In genomic region chr10:33155720-33156638, GRCh38 we compare ENCODE assay signal across 8 cellular contexts.
DNase-seq lines count a peak whose midpoint lies in the region; ATAC-seq and TF ChIP-seq lines count a peak whose summit lies in the region.

No MANE protein-coding gene starts in this region.

- H3K4me3 ChIP-seq in WERI-Rb-1 (ENCODE audit: low read depth, low read length) (no peak overlapping the region), stomach (no peak overlapping the region)

- H3K9me3 ChIP-seq in WERI-Rb-1 (ENCODE audit: severe bottlenecking) (no peaks in the 10 kb centered on the region), stomach (no peaks in the 10 kb centered on the region)

- H3K27me3 ChIP-seq in WERI-Rb-1 (ENCODE audit: insufficient read depth, low read depth, severe bottlenecking) = no peaks in the 10 kb centered on the region
- no peaks in the 10 kb centered on the region for H3K27me3 ChIP-seq in stomach

- peak; percentile 81 for TF ChIP-seq RAD21 in Ishikawa (IDR thresholded peaks at IDR 0.05; ENCODE audit: low read depth)

- DNase-seq in activated gamma-delta T cell treated with Interleukin-2 at 50 U/mL for 16 hours (peak; percentile 41), activated gamma-delta T cell (lab: John Stamatoyannopoulos, UW) (no peak), WERI-Rb-1 (no peak), germinal center (ENCODE audit: low spot score) (peak; percentile 57), stomach (no peak), Ammon's horn (ENCODE audit: low spot score) (no peak)

- H3K27ac ChIP-seq in WERI-Rb-1 (no peak overlapping the region), stomach (no peak overlapping the region)

- 26 to 44% (median 29%) methylated on average over 10 of the region's 10 CpGs for WGBS in stomach, 5 donors

- peaks cover 7 to 22% (median 10%) of the 10 kb centered on the region in 4 donors for H3K4me1 ChIP-seq in stomach

- intact Hi-C loops in stomach (cut with DNase I; ENCODE audit: low total_unique reads) = no loop called here

- peak; percentile 62 for ATAC-seq in GM21737 (IDR thresholded peaks at IDR 0.05; ENCODE audit: unreplicated experiment)

- no peak for TF ChIP-seq EP300 in Ishikawa (IDR thresholded peaks at IDR 0.05; ENCODE audit: borderline replicate concordance)
- no peak for TF ChIP-seq EP300 in stomach (IDR thresholded peaks at IDR 0.05)

- H3K36me3 ChIP-seq in WERI-Rb-1 (no peaks in the 10 kb centered on the region), stomach (no peaks in the 10 kb centered on the region)

- TF ChIP-seq POLR2A in stomach (IDR thresholded peaks at IDR 0.05) = no peak

- TF ChIP-seq CTCF in WERI-Rb-1 (IDR thresholded peaks at IDR 0.05; ENCODE audit: low read depth, low read length) (peak; percentile 52), stomach (IDR thresholded peaks at IDR 0.05) (peak in 4 of 7 experiments; percentile 5 to 31 (median 22))

TF ChIP-seq in Ishikawa, 13 proteins besides CTCF, POLR2A, EP300 and RAD21:
- no peak for TF ChIP-seq YY1 (IDR thresholded peaks at IDR 0.05; ENCODE audit: low read depth)
- TF ChIP-seq EGR1 (IDR thresholded peaks at IDR 0.05) = no peak
- no peak for TF ChIP-seq USF1 (IDR thresholded peaks at IDR 0.05)
- no peak for TF ChIP-seq NFIC (IDR thresholded peaks at IDR 0.05)
- TF ChIP-seq ZBTB7A (IDR thresholded peaks at IDR 0.05; ENCODE audit: low read depth) = no peak
- TF ChIP-seq, protein P1, sequence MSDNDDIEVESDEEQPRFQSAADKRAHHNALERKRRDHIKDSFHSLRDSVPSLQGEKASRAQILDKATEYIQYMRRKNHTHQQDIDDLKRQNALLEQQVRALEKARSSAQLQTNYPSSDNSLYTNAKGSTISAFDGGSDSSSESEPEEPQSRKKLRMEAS (IDR thresholded peaks at IDR 0.05) = no peak
- TF ChIP-seq TCF12 (IDR thresholded peaks at IDR 0.05; ENCODE audit: low read depth) = no peak
- no peak for TF ChIP-seq FOXM1 (IDR thresholded peaks at IDR 0.05; ENCODE audit: borderline replicate concordance, low read depth)
- TF ChIP-seq TEAD4 (IDR thresholded peaks at IDR 0.05) = no peak
- TF ChIP-seq CREB1 (IDR thresholded peaks at IDR 0.05; ENCODE audit: low read depth) = no peak
- no peak for TF ChIP-seq TAF1 (IDR thresholded peaks at IDR 0.05; ENCODE audit: low read depth)
- TF ChIP-seq CEBPB (IDR thresholded peaks at IDR 0.05) = no peak
- TF ChIP-seq, protein P2, sequence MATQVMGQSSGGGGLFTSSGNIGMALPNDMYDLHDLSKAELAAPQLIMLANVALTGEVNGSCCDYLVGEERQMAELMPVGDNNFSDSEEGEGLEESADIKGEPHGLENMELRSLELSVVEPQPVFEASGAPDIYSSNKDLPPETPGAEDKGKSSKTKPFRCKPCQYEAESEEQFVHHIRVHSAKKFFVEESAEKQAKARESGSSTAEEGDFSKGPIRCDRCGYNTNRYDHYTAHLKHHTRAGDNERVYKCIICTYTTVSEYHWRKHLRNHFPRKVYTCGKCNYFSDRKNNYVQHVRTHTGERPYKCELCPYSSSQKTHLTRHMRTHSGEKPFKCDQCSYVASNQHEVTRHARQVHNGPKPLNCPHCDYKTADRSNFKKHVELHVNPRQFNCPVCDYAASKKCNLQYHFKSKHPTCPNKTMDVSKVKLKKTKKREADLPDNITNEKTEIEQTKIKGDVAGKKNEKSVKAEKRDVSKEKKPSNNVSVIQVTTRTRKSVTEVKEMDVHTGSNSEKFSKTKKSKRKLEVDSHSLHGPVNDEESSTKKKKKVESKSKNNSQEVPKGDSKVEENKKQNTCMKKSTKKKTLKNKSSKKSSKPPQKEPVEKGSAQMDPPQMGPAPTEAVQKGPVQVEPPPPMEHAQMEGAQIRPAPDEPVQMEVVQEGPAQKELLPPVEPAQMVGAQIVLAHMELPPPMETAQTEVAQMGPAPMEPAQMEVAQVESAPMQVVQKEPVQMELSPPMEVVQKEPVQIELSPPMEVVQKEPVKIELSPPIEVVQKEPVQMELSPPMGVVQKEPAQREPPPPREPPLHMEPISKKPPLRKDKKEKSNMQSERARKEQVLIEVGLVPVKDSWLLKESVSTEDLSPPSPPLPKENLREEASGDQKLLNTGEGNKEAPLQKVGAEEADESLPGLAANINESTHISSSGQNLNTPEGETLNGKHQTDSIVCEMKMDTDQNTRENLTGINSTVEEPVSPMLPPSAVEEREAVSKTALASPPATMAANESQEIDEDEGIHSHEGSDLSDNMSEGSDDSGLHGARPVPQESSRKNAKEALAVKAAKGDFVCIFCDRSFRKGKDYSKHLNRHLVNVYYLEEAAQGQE (IDR thresholded peaks at IDR 0.05; ENCODE audit: low read depth) = no peak

Comparison
In these comparisons a context has a peak if more than half of its experiments do, and no peak if none do; other contexts are left out.
1. DNase-seq: peak in activated gamma-delta T cell treated with Interleukin-2 at 50 U/mL for 16 hours (single experiment) and germinal center (single experiment); none in activated gamma-delta T cell (single experiment), WERI-Rb-1 (single experiment), stomach (single experiment) and Ammon's horn (single experiment).